1 cellular context compared by ENCODE assay signal in genomic region chr9:112731971-112732370, GRCh38.
A peak's percentile ranks its signal among the peaks of the same experiment; 100 is the strongest.
TF ChIP-seq lines count a peak whose summit lies in the region.

No MANE protein-coding gene starts in this region.

TF ChIP-seq in HepG2, 621 proteins besides CTCF, POLR2A, EP300 and RAD21 (continued from another document and continues in another):
- no peak for TF ChIP-seq USF2 (IDR thresholded peaks at IDR 0.05; ENCODE audit: low read depth, low read length)
- TF ChIP-seq USF2 (CRISPR knock-in tag; IDR thresholded peaks at IDR 0.05; ENCODE audit: borderline replicate concordance), result no peak
- TF ChIP-seq ATF2 (CRISPR knock-in tag; IDR thresholded peaks at IDR 0.05), result no peak
- no peak for TF ChIP-seq ARNT (IDR thresholded peaks at IDR 0.05)
- TF ChIP-seq ZSCAN22 (CRISPR knock-in tag; IDR thresholded peaks at IDR 0.05), result no peak
- no peak for TF ChIP-seq ZNF282 (IDR thresholded peaks at IDR 0.05; ENCODE audit: partially characterized antibody)
- TF ChIP-seq ARID3A (IDR thresholded peaks at IDR 0.05; ENCODE audit: low read depth, low read length), result peak; percentile 67
- 0 out of 2 replicates have a peak, but pooled peaks have one; percentile 20 for TF ChIP-seq TARDBP (CRISPR knock-in tag; IDR thresholded peaks at IDR 0.05)
- TF ChIP-seq CSRNP2 (CRISPR knock-in tag; conservative IDR thresholded peaks at IDR 0.05; ENCODE audit: low read depth), result no peak
- no peak for TF ChIP-seq NFKB2 (CRISPR knock-in tag; IDR thresholded peaks at IDR 0.05; ENCODE audit: borderline replicate concordance)
- TF ChIP-seq NR2C2 (CRISPR knock-in tag; IDR thresholded peaks at IDR 0.05; ENCODE audit: borderline replicate concordance), result no peak
- no peak for TF ChIP-seq STAT6 (CRISPR knock-in tag; IDR thresholded peaks at IDR 0.05; ENCODE audit: borderline replicate concordance)
- TF ChIP-seq ZNF275 (CRISPR knock-in tag; IDR thresholded peaks at IDR 0.05; ENCODE audit: borderline replicate concordance), result 0 out of 2 replicates have a peak, but pooled peaks have one; percentile 32
- TF ChIP-seq ZNF280D (CRISPR knock-in tag; IDR thresholded peaks at IDR 0.05), result peak; percentile 70; the same call in 1 of the 2 replicates
- TF ChIP-seq SRSF4 (IDR thresholded peaks at IDR 0.05; ENCODE audit: low read depth, low read length, poor library complexity, severe bottlenecking), result no peak
- no peak for TF ChIP-seq ZNF549 (CRISPR knock-in tag; IDR thresholded peaks at IDR 0.05)
- no peak for TF ChIP-seq PCBP2 (optimal IDR thresholded peaks at IDR 0.05; ENCODE audit: low read depth, low read length, poor library complexity, severe bottlenecking)
- no peak for TF ChIP-seq ZNF557 (CRISPR knock-in tag; IDR thresholded peaks at IDR 0.05)
- no peak for TF ChIP-seq ZNF569 (CRISPR knock-in tag; IDR thresholded peaks at IDR 0.05; ENCODE audit: borderline replicate concordance)
- no peak for TF ChIP-seq ZFP91 (CRISPR knock-in tag; IDR thresholded peaks at IDR 0.05; ENCODE audit: borderline replicate concordance)
- TF ChIP-seq CBX5 (CRISPR knock-in tag; IDR thresholded peaks at IDR 0.05; ENCODE audit: borderline replicate concordance), result no peak
- no peak for TF ChIP-seq TOPORS (CRISPR knock-in tag; IDR thresholded peaks at IDR 0.05)
- TF ChIP-seq DPF2 (CRISPR knock-in tag; IDR thresholded peaks at IDR 0.05; ENCODE audit: borderline replicate concordance, low read depth), result peak; percentile 19
- TF ChIP-seq FLYWCH1 (CRISPR knock-in tag; IDR thresholded peaks at IDR 0.05), result no peak
- no peak for TF ChIP-seq ZNF709 (CRISPR knock-in tag; IDR thresholded peaks at IDR 0.05)
- no peak for TF ChIP-seq E2F1 (CRISPR knock-in tag; IDR thresholded peaks at IDR 0.05)
- peak; percentile 43 for TF ChIP-seq ZNF781 (CRISPR knock-in tag; IDR thresholded peaks at IDR 0.05; ENCODE audit: borderline replicate concordance, not compliant biosample characterization)
- TF ChIP-seq HDAC1 (CRISPR knock-in tag; IDR thresholded peaks at IDR 0.05), result no peak
- no peak for TF ChIP-seq MNT (IDR thresholded peaks at IDR 0.05)
- TF ChIP-seq GABPB1 (CRISPR knock-in tag; IDR thresholded peaks at IDR 0.05), result no peak
- TF ChIP-seq ZNF746 (CRISPR knock-in tag; IDR thresholded peaks at IDR 0.05), result no peak
- TF ChIP-seq ATRX (CRISPR knock-in tag; IDR thresholded peaks at IDR 0.05; ENCODE audit: borderline replicate concordance), result no peak
